In the genomic region with DNA sequence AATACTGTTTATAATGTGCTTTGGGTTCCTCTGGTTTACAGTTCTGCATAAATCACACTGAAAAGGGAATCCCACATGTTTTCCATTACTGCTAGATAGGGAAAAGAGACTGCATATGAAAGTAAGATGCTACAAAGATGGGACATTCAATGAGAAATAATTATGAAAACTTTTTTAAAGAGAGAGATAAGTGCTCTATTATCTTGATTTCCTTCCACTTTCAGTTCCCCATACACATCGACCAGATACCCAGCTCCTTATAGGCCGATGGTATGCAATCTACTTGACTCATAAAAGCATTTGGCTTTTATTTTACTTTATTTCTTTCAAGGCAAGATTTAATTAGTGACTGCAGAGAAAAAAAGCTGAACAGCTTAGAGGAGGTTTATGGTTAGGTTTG, we compare ENCODE assay signal across 21 cellular contexts.
"Had no signal": no experiment of that assay in that cellular context is flagged by ENCODE, and none has a peak within 500 bp of the region (broad histone marks: within the 10 kb centered on the region; RNA-seq: fewer than 3 reads in every experiment).

No MANE protein-coding gene starts in this region.

- H3K4me3 ChIP-seq: cardiac muscle cell had no signal

- DNase-seq: activated CD4-positive, alpha-beta memory T cell treated with anti-CD3 and anti-CD28 coated beads, Interleukin-2, amount 10 ng/mL, durations not matched to agents 7 days and 5 days; activated CD4-positive, alpha-beta T cell treated with anti-CD3 and anti-CD28 coated beads for 36 hours; activated CD4-positive, alpha-beta T cell treated with anti-CD3 and anti-CD28 coated beads, Interleukin-2, amount 50 U/mL, for 1 hour; activated gamma-delta T cell treated with Interleukin-2 at 50 U/mL for 16 hours; activated naive CD4-positive, alpha-beta T cell treated with anti-CD3 and anti-CD28 coated beads, Interleukin-2, amount 10 ng/mL, durations not matched to agents 7 days and 5 days; activated naive CD8-positive, alpha-beta T cell treated with anti-CD3 and anti-CD28 coated beads for 36 hours; activated T-cell treated with anti-CD3 and anti-CD28 coated beads, Interleukin-2, amount 50 U/mL, for 72 hours; brain microvascular endothelial cell; Kasumi-1; NCI-H146; NCI-H187 treated with DMSO at 0.1 percent for 48 hours; NCI-H2107; NCI-H2171 treated with DMSO at 0.1 percent for 48 hours; NCI-H226; NCI-H526 treated with DMSO at 0.1 percent for 48 hours; NCI-H82; NK-92 treated with Interleukin-12 subunit alpha and Interleukin-12 subunit beta, amount 100 ng/mL, for 24 hours; SIG-M5; T-helper 1 cell; WERI-Rb-1 had no signal

- H3K27ac ChIP-seq: brain microvascular endothelial cell, cardiac muscle cell, WERI-Rb-1 had no signal

- H3K36me3 ChIP-seq: brain microvascular endothelial cell, cardiac muscle cell, WERI-Rb-1 had no signal

- ATAC-seq: activated CD4-positive, alpha-beta T cell treated with anti-CD3 and anti-CD28 coated beads for 36 hours; activated T-cell treated with anti-CD3 and anti-CD28 coated beads, Interleukin-2, amount 50 U/mL, for 72 hours had no signal
